9 cellular contexts compared by ENCODE assay signal in the genomic region with DNA sequence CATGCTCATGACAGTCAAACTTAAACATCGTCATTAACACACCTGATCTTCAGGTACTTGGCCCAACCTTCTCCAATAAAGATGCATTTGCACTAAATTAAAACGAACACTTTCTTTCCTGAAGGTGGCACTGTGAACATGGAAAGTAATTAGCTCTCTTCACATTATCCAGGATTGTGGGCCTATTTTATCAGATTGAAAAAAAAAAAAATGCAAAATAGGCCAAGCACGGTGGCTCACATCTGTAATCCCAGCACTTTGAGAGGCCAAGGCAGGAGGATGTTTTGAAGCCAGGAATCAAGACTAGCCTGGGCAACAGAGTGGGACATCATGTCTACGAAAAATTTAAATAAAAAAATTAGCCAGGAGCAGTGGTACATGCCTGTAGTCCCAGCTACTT. TPM values are rescaled to one million over a fixed set of nuclear protein-coding genes. Genes with fewer than 3 reads are reported as not detected.
DNase-seq lines count a peak whose midpoint lies in the region; ATAC-seq and TF ChIP-seq lines count a peak whose summit lies in the region.
"Had no signal": no experiment of that assay in that cellular context is flagged by ENCODE, and none has a peak within 500 bp of the region (broad histone marks: within the 10 kb centered on the region; RNA-seq: fewer than 3 reads in every experiment).

No MANE protein-coding gene starts in this region.

- no peaks in the 10 kb centered on the region for H3K36me3 ChIP-seq in A673 (ENCODE audit: insufficient read depth, low read length, poor library complexity, severe bottlenecking)

- BruUV-seq in A673 (replicated peaks; lab: Mats Ljungman, UMichigan): no TSS peak

- POLR2A ChIA-PET in A673 (lab: Charles Lee; ENCODE audit: low non-redundant PET): interaction anchor here (0.6 kb wide), 2 partner anchors 520 to 1077 kb away, joined by 4 to 10 read pairs; no protein-coding TSS in a partner anchor

- ATAC-seq in HG02610 (IDR thresholded peaks at IDR 0.05; ENCODE audit: unreplicated experiment): no peak

- no peak overlapping the region for H3K27ac ChIP-seq in A673 (ENCODE audit: low read depth, low read length, poor library complexity, severe bottlenecking)
- H3K27ac ChIP-seq: skin epidermis had no signal

- H3K9me3 ChIP-seq in A673 (ENCODE audit: low read depth, low read length, poor library complexity, severe bottlenecking): no peaks in the 10 kb centered on the region

- intact Hi-C loops in A673 (cut with micrococcal nuclease; ENCODE audit: unreplicated experiment): no loop called here

- TF ChIP-seq POLR2A in erythroblast (IDR thresholded peaks at IDR 0.05; ENCODE audit: low read length): no peak

- DNase-seq in A673 (ENCODE audit: low spot score) (peak; percentile 44), HCEC 1CT (peak; percentile 24), NCI-H82 treated with DMSO at 0.1 percent for 48 hours (lab: John Stamatoyannopoulos, UW; ENCODE audit: unreplicated experiment) (peak; percentile 14), erythroblast (lab: John Stamatoyannopoulos, UW) (peak; percentile 6 to 12), CD1c-positive myeloid dendritic cell (ENCODE audit: extremely low spot score) (no peak), midbrain (lab: John Stamatoyannopoulos, UW) (no peak)
- no peak for DNase-seq in stimulated activated CD4-positive, alpha-beta T cell treated with anti-CD3 and anti-CD28 coated beads, Interleukin-4, amount 100 ng/mL, for 4 hours

- H3K4me1 ChIP-seq in A673 (ENCODE audit: insufficient read depth, low read length, poor library complexity, severe bottlenecking): no peaks in the 10 kb centered on the region

- CTCF ChIA-PET in A673 (lab: Charles Lee): interaction anchor here (0.7 to 1.0 kb wide), 2 partner anchors 11 to 1212 kb away, joined by 4 to 5 read pairs; no protein-coding TSS in a partner anchor

- H3K4me3 ChIP-seq in A673 (ENCODE audit: low read depth, low read length, poor library complexity, severe bottlenecking): no peak overlapping the region
- H3K4me3 ChIP-seq: skin epidermis had no signal

- peak; percentile 51 for TF ChIP-seq CTCF in A673 (conservative IDR thresholded peaks at IDR 0.05; ENCODE audit: low read depth, low read length)

- peaks cover 17% of the 10 kb centered on the region for H3K27me3 ChIP-seq in A673 (replicated peaks; ENCODE audit: insufficient read depth, low read depth, low read length, poor library complexity)

RNA-seq across cellular contexts. Expression of a gene that starts 14.4 kb away (rescaled TPM):
- total RNA-seq in A673 (2021): not detected in 2 replicates

RNA-seq across cellular contexts. Expression of a gene that starts 27.4 kb away (rescaled TPM):
- total RNA-seq in A673 (2021): 52.2 and 54.7 TPM in 2 replicates

RNA-seq across cellular contexts. Expression of a gene that starts 39.7 kb away (rescaled TPM):
- 0.47 and 1.2 TPM in 2 replicates for total RNA-seq in A673 (2021)

RNA-seq across cellular contexts. Expression of a gene that starts 46.0 kb away (rescaled TPM):
- 2.1 and 2.6 TPM in 2 replicates for total RNA-seq in A673 (2021)

Comparison
In these comparisons a context has a peak if more than half of its experiments do, and no peak if none do; other contexts are left out.
1. DNase-seq: peak in A673 (single experiment), HCEC 1CT (single experiment), NCI-H82 treated with DMSO at 0.1 percent for 48 hours (single experiment) and erythroblast (2 of 2); none in CD1c-positive myeloid dendritic cell (single experiment), midbrain (single experiment) and stimulated activated CD4-positive, alpha-beta T cell treated with anti-CD3 and anti-CD28 coated beads, Interleukin-4, amount 100 ng/mL, for 4 hours (0 of 2).